In genomic region chr5:159118958-159119659, GRCh38 we compare ENCODE assay signal across 2 cellular contexts. TPM values are rescaled to one million over a fixed set of nuclear protein-coding genes. Genes with fewer than 3 reads are reported as not detected.
"Had no signal": no experiment of that assay in that cellular context is flagged by ENCODE, and none has a peak within 500 bp of the region (broad histone marks: within the 10 kb centered on the region; RNA-seq: fewer than 3 reads in every experiment).

No MANE protein-coding gene starts in this region.

RNA-seq across cellular contexts. Expression of gene EBF1, which starts 19.4 kb away (rescaled TPM):
- total RNA-seq: H9, HT-29 had no signal
